ENCODE assay signal across 24 cellular contexts in genomic region chr2:144914113-144914512, GRCh38.
"Had no signal": no experiment of that assay in that cellular context is flagged by ENCODE, and none has a peak within 500 bp of the region (broad histone marks: within the 10 kb centered on the region; RNA-seq: fewer than 3 reads in every experiment).

No MANE protein-coding gene starts in this region.

- DNase-seq: activated B cell treated with CpG ODN at 0.5 μM for 24 hours; activated CD4-positive, alpha-beta T cell treated with anti-CD3 and anti-CD28 coated beads for 1 hour; activated CD4-positive, alpha-beta T cell treated with anti-CD3 and anti-CD28 coated beads, Interleukin-2, amount 10 ng/mL, durations not matched to agents 24 days and 14 days; activated CD4-positive, alpha-beta T cell treated with anti-CD3 and anti-CD28 coated beads, Interleukin-2, amount 50 U/mL, for 48 hours; activated CD8-positive, alpha-beta memory T cell treated with anti-CD3 and anti-CD28 coated beads, Interleukin-2, amount 10 ng/mL, durations not matched to agents 7 days and 5 days; activated effector memory CD4-positive, alpha-beta T cell treated with Interleukin-2 at 50 U/mL for 16 hours; activated naive CD4-positive, alpha-beta T cell; activated T-cell treated with anti-CD3 and anti-CD28 coated beads, Interleukin-2, amount 50 U/mL, for 24 hours; central memory CD4-positive, alpha-beta T cell; NCI-H1092; NCI-H1417 treated with DMSO at 0.1 percent for 48 hours; NCI-H1694; NCI-H2029; NCI-H2107; NCI-H2171 treated with DMSO at 0.1 percent for 48 hours; NCI-H510A; NCI-H526 treated with DMSO at 0.1 percent for 48 hours; SIG-M5; T-cell; T-helper 2 cell; T1000 had no signal

- ATAC-seq: activated CD8-positive, alpha-beta memory T cell treated with anti-CD3 and anti-CD28 coated beads, Interleukin-2, amount 10 ng/mL, durations not matched to agents 7 days and 5 days; T-cell had no signal

- H3K9me3 Mint-ChIP-seq: activated CD4-positive, alpha-beta T cell treated with anti-CD3 and anti-CD28 coated beads, Interleukin-2, amount 10 ng/mL, durations not matched to agents 24 days and 14 days; activated naive CD4-positive, alpha-beta T cell treated with anti-CD3 and anti-CD28 coated beads, Interleukin-2, amount 50 U/mL, for 24 hours; activated T-cell treated with anti-CD3 and anti-CD28 coated beads, Interleukin-2, amount 50 U/mL, for 24 hours; activated T-helper 1 cell treated with anti-CD3 and anti-CD28 coated beads, Interleukin-12 subunit alpha, Interleukin-12 subunit beta, Interleukin-2, Interleukin-4 antibody, amounts not matched to agents 30 ng/mL and 10 ng/mL and 1 ng/mL, durations not matched to agents 14 hours and 24 hours and 36 hours had no signal

- H3K36me3 Mint-ChIP-seq: activated CD8-positive, alpha-beta memory T cell treated with anti-CD3 and anti-CD28 coated beads, Interleukin-2, amount 10 ng/mL, durations not matched to agents 7 days and 5 days; activated naive CD4-positive, alpha-beta T cell treated with anti-CD3 and anti-CD28 coated beads, Interleukin-2, amount 50 U/mL, for 24 hours; T-cell had no signal

- H3K4me2 ChIP-seq: KMS-11 had no signal

- H3K27me3 Mint-ChIP-seq: activated B cell treated with CpG ODN at 0.5 μM for 24 hours; activated CD4-positive, alpha-beta T cell treated with anti-CD3 and anti-CD28 coated beads, Interleukin-2, amount 10 ng/mL, durations not matched to agents 24 days and 14 days; activated naive CD4-positive, alpha-beta T cell treated with anti-CD3 and anti-CD28 coated beads, Interleukin-2, amount 50 U/mL, for 24 hours; activated T-cell treated with anti-CD3 and anti-CD28 coated beads, Interleukin-2, amount 50 U/mL, for 24 hours; T-cell had no signal

- H3K4me3 Mint-ChIP-seq: activated B cell treated with CpG ODN at 0.5 μM for 24 hours; activated CD4-positive, alpha-beta T cell treated with anti-CD3 and anti-CD28 coated beads, Interleukin-2, amount 10 ng/mL, durations not matched to agents 24 days and 14 days; activated CD8-positive, alpha-beta memory T cell treated with anti-CD3 and anti-CD28 coated beads, Interleukin-2, amount 10 ng/mL, durations not matched to agents 7 days and 5 days; activated naive CD4-positive, alpha-beta T cell treated with anti-CD3 and anti-CD28 coated beads, Interleukin-2, amount 50 U/mL, for 24 hours; activated T-cell treated with anti-CD3 and anti-CD28 coated beads, Interleukin-2, amount 50 U/mL, for 24 hours; activated T-helper 1 cell treated with anti-CD3 and anti-CD28 coated beads, Interleukin-12 subunit alpha, Interleukin-12 subunit beta, Interleukin-2, Interleukin-4 antibody, amounts not matched to agents 30 ng/mL and 10 ng/mL and 1 ng/mL, durations not matched to agents 14 hours and 24 hours and 36 hours; T-cell had no signal

- H3K27ac Mint-ChIP-seq: activated B cell treated with CpG ODN at 0.5 μM for 24 hours; activated CD4-positive, alpha-beta T cell treated with anti-CD3 and anti-CD28 coated beads, Interleukin-2, amount 10 ng/mL, durations not matched to agents 24 days and 14 days; activated CD8-positive, alpha-beta memory T cell treated with anti-CD3 and anti-CD28 coated beads, Interleukin-2, amount 10 ng/mL, durations not matched to agents 7 days and 5 days; activated naive CD4-positive, alpha-beta T cell treated with anti-CD3 and anti-CD28 coated beads, Interleukin-2, amount 50 U/mL, for 24 hours; activated T-cell treated with anti-CD3 and anti-CD28 coated beads, Interleukin-2, amount 50 U/mL, for 24 hours; activated T-helper 1 cell treated with anti-CD3 and anti-CD28 coated beads, Interleukin-12 subunit alpha, Interleukin-12 subunit beta, Interleukin-2, Interleukin-4 antibody, amounts not matched to agents 30 ng/mL and 10 ng/mL and 1 ng/mL, durations not matched to agents 14 hours and 24 hours and 36 hours; T-cell had no signal

- H3K9ac ChIP-seq: KMS-11 had no signal

- H3K4me1 Mint-ChIP-seq: activated B cell treated with CpG ODN at 0.5 μM for 24 hours; activated CD4-positive, alpha-beta T cell treated with anti-CD3 and anti-CD28 coated beads, Interleukin-2, amount 10 ng/mL, durations not matched to agents 24 days and 14 days; activated CD8-positive, alpha-beta memory T cell treated with anti-CD3 and anti-CD28 coated beads, Interleukin-2, amount 10 ng/mL, durations not matched to agents 7 days and 5 days; activated naive CD4-positive, alpha-beta T cell treated with anti-CD3 and anti-CD28 coated beads, Interleukin-2, amount 50 U/mL, for 24 hours had no signal

- H3K27ac ChIP-seq: KMS-11 had no signal
